ENCODE assay signal across 7 cellular contexts in genomic region chrX:83469551-83469950, GRCh38. TPM values are rescaled to one million over a fixed set of nuclear protein-coding genes. Genes with fewer than 3 reads are reported as not detected.
DNase-seq lines count a peak whose midpoint lies in the region; ATAC-seq and TF ChIP-seq lines count a peak whose summit lies in the region.

No MANE protein-coding gene starts in this region.

- TF ChIP-seq POLR2A in gastrocnemius medialis (IDR thresholded peaks at IDR 0.05) (no peak), uterus (IDR thresholded peaks at IDR 0.05) (no peak)

- ATAC-seq in GM19328 (IDR thresholded peaks at IDR 0.05; ENCODE audit: unreplicated experiment) (peak; percentile 98), HG03439 (IDR thresholded peaks at IDR 0.05; ENCODE audit: unreplicated experiment) (peak; percentile 63), SK-N-SH treated with all-trans-retinoic acid at 6 μM for 48 hours (peak; percentile 66), gastrocnemius medialis (no peak)

- H3K27ac ChIP-seq in gastrocnemius medialis (no peak overlapping the region), uterus (no peak overlapping the region)

- H3K4me3 ChIP-seq in gastrocnemius medialis (no peak overlapping the region), uterus (no peak overlapping the region)

- DNase-seq in GDM1 (lab: John Stamatoyannopoulos, UW) (peak; percentile 16), left kidney (ENCODE audit: low read depth, low spot score) (peak; percentile 8), gastrocnemius medialis (no peak), uterus (no peak)

- intact Hi-C loops in gastrocnemius medialis (cut with DNase I; ENCODE audit: low total_unique reads) (no loop called here), uterus (cut with DNase I; ENCODE audit: low total_unique reads) (no loop called here)

- H3K9me3 ChIP-seq in gastrocnemius medialis (no peaks in the 10 kb centered on the region), uterus (no peaks in the 10 kb centered on the region)

- H3K27me3 ChIP-seq in gastrocnemius medialis (no peaks in the 10 kb centered on the region), uterus (no peaks in the 10 kb centered on the region)

- in situ Hi-C loops in gastrocnemius medialis (cut with MboI; ENCODE audit: low sequenced_read_pairs in 4 of 4), result no loop called here

- H3K4me1 ChIP-seq in gastrocnemius medialis (no peaks in the 10 kb centered on the region), uterus (no peaks in the 10 kb centered on the region)

- TF ChIP-seq CTCF in gastrocnemius medialis (IDR thresholded peaks at IDR 0.05 in 4 of 5, conservative IDR thresholded peaks at IDR 0.05 in 1 of 5) (no peak), uterus (IDR thresholded peaks at IDR 0.05) (no peak)

- no peaks in the 10 kb centered on the region for H3K36me3 ChIP-seq in gastrocnemius medialis
- no peaks in the 10 kb centered on the region for H3K36me3 ChIP-seq in uterus

TF ChIP-seq in SK-N-SH treated with all-trans-retinoic acid at 6 μM for 48 hours, 23 proteins besides CTCF, POLR2A, EP300 and RAD21:
- TF ChIP-seq ZNF8 (CRISPR knock-in tag; IDR thresholded peaks at IDR 0.05) (no peak), PPARA (CRISPR knock-in tag; IDR thresholded peaks at IDR 0.05; ENCODE audit: borderline replicate concordance) (no peak), RARB (CRISPR knock-in tag; IDR thresholded peaks at IDR 0.05) (no peak), POU6F1 (CRISPR knock-in tag; IDR thresholded peaks at IDR 0.05; ENCODE audit: borderline replicate concordance, low read depth) (no peak), TOX (CRISPR knock-in tag; IDR thresholded peaks at IDR 0.05; ENCODE audit: borderline replicate concordance) (no peak)

RNA-seq across cellular contexts. Expression of gene POU3F4, which starts 38.5 kb away (rescaled TPM):
- total RNA-seq in gastrocnemius medialis (not detected), uterus (not detected)

Comparison
In these comparisons a context has a peak if more than half of its experiments do, and no peak if none do; other contexts are left out.
1. DNase-seq: peak in GDM1 (single experiment) and left kidney (single experiment); none in gastrocnemius medialis (0 of 2) and uterus (0 of 2).
2. ATAC-seq: peak in GM19328 (single experiment), HG03439 (single experiment) and SK-N-SH treated with all-trans-retinoic acid at 6 μM for 48 hours (single experiment); none in gastrocnemius medialis (0 of 2).